8 cellular contexts compared by ENCODE assay signal in the genomic region with DNA sequence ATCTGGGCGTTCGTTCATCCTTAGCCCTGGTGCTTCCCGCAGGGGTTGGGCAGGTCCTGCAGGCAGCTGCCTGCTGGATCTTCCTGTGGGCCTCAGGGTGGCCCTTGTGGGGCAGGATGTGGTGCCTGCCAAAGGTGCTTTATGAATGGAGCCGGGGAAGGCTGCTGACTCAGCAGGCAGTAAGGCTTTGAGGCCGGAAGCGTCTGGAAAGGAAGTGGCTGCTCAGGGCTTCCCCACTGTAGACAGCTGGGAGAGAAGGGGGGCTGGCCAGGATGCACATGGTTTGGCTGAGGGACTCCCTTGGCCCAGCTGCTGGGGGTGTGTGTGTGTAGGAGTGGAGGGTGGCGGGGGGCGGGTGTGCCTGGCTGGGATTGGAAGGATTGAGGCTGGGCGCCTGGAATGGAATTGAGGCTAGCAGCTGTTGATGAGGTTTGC. TPM values are rescaled to one million over a fixed set of nuclear protein-coding genes. Genes with fewer than 3 reads are reported as not detected.
A peak's percentile ranks its signal among the peaks of the same experiment; 100 is the strongest.
DNase-seq lines count a peak whose midpoint lies in the region; ATAC-seq and TF ChIP-seq lines count a peak whose summit lies in the region.

No MANE protein-coding gene starts in this region.

- no peaks in the 10 kb centered on the region for H3K27me3 ChIP-seq in WERI-Rb-1 (ENCODE audit: insufficient read depth, low read depth, severe bottlenecking)

- H3K27ac ChIP-seq in WERI-Rb-1, result no peak overlapping the region

- peaks cover 9% of the 10 kb centered on the region for H3K36me3 Mint-ChIP-seq in brain

- peak; percentile 82 for ATAC-seq in GM21737 (IDR thresholded peaks at IDR 0.05; ENCODE audit: unreplicated experiment)

- no peak overlapping the region for H3K4me3 ChIP-seq in WERI-Rb-1 (ENCODE audit: low read depth, low read length)

- no peaks in the 10 kb centered on the region for H3K9me3 Mint-ChIP-seq in brain

- no peaks in the 10 kb centered on the region for H3K27me3 Mint-ChIP-seq in brain

- no peak for TF ChIP-seq CTCF in WERI-Rb-1 (IDR thresholded peaks at IDR 0.05; ENCODE audit: low read depth, low read length)
- TF ChIP-seq CTCF in brain (conservative IDR thresholded peaks at IDR 0.05), result no peak

- peak overlapping the region in 3 of 5 experiments; percentile 5 to 64 (median 45) for H3K4me3 Mint-ChIP-seq in brain

- DNase-seq in COLO829 (ENCODE audit: low spot score) (peak; percentile 75), NCI-H1092 (lab: John Stamatoyannopoulos, UW) (peak; percentile 55), WERI-Rb-1 (peak; percentile 38), iris pigment epithelial cell (ENCODE audit: low read depth) (peak; percentile 94), GOT3 (lab: John Stamatoyannopoulos, UW) (no peak)
- DNase-seq in stimulated activated CD4-positive, alpha-beta T cell treated with anti-CD3 and anti-CD28 coated beads, Interleukin-12 subunit alpha, Interleukin-12 subunit beta, amount 100 ng/mL, for 48 hours (ENCODE audit: low read depth in 2 of 3, low spot score in 1 of 3), result peak; percentile 65 to 74 (median 73)

- H3K36me3 ChIP-seq in WERI-Rb-1, result peaks cover 21% of the 10 kb centered on the region

- H3K9me3 ChIP-seq in WERI-Rb-1 (ENCODE audit: severe bottlenecking), result no peaks in the 10 kb centered on the region

- H3K4me1 Mint-ChIP-seq in brain, result peaks cover 71% of the 10 kb centered on the region

- peak overlapping the region; percentile 29 to 95 (median 91) for H3K27ac Mint-ChIP-seq in brain

RNA-seq across cellular contexts. Expression of gene CD276, which starts 12.9 kb away (rescaled TPM):
- 94.2 TPM for polyA plus RNA-seq in brain (ENCODE audit: insufficient read depth, low read depth, low replicate concordance)

RNA-seq across cellular contexts. Expression of gene INSYN1, which starts 56.1 kb away (rescaled TPM):
- 25.6 TPM for polyA plus RNA-seq in brain (ENCODE audit: insufficient read depth, low read depth, low replicate concordance)
